16 cellular contexts compared by ENCODE assay signal in genomic region chr10:25808372-25808771, GRCh38.
DNase-seq lines count a peak whose midpoint lies in the region; FAIRE-seq and TF ChIP-seq lines count a peak whose summit lies in the region.
"Had no signal": no experiment of that assay in that cellular context is flagged by ENCODE, and none has a peak within 500 bp of the region (broad histone marks: within the 10 kb centered on the region; RNA-seq: fewer than 3 reads in every experiment).

No MANE protein-coding gene starts in this region.

- H3K27ac ChIP-seq in H1 (ENCODE audit: low read depth, low read length) = no peak overlapping the region
- H3K27ac ChIP-seq: BLaER1 had no signal

- TF ChIP-seq CTCF in H1 (IDR thresholded peaks at IDR 0.05; ENCODE audit: control extremely low read depth in 1 of 3, insufficient read depth in 1 of 3, low read depth in 1 of 3, low read length in 3 of 3) = no peak

- H4K5ac ChIP-seq in H1 (ENCODE audit: insufficient read length, low read depth, low read length) = no peak overlapping the region

- no peaks in the 10 kb centered on the region; a peak in 1 of 7 replicates for H3K27me3 ChIP-seq in H1 (replicated peaks in 1 of 4; ENCODE audit: control insufficient read depth in 3 of 4, extremely low read depth in 1 of 4, insufficient read depth in 3 of 4, low read length in 3 of 4)
- H3K27me3 ChIP-seq: BLaER1 had no signal

- H3K23ac ChIP-seq in H1 (ENCODE audit: insufficient read length) = no peak overlapping the region

- H4K20me1 ChIP-seq in H1 (replicated peaks in 1 of 2; ENCODE audit: control insufficient read depth in 1 of 2, insufficient read depth in 2 of 2, low read length in 2 of 2) = no peaks in the 10 kb centered on the region
- H4K20me1 ChIP-seq: BLaER1 had no signal

- H3K56ac ChIP-seq in H1 (replicated peaks; ENCODE audit: insufficient read length, low read depth, low read length) = no peak overlapping the region

- no peak overlapping the region for H2BK15ac ChIP-seq in H1 (ENCODE audit: low read length)

- no peak overlapping the region for H3K4me3 ChIP-seq in H1 (ENCODE audit: extremely low read depth in 1 of 4, insufficient read depth in 2 of 4, low read depth in 3 of 4, low read length in 4 of 4)
- H3K4me3 ChIP-seq: BLaER1 had no signal

- H2BK20ac ChIP-seq in H1 (ENCODE audit: low read length) = no peak overlapping the region

- no peak overlapping the region for H3K18ac ChIP-seq in H1 (ENCODE audit: extremely low read depth, low read length)

- H2BK120ac ChIP-seq in H1 (replicated peaks; ENCODE audit: low read depth, low read length) = no peak overlapping the region

- H3K36me3 ChIP-seq in H1 (ENCODE audit: control insufficient read depth in 2 of 4, insufficient read depth in 4 of 4, low read length in 3 of 4) = no peaks in the 10 kb centered on the region
- H3K36me3 ChIP-seq: BLaER1 had no signal

- H3K23me2 ChIP-seq in H1 (ENCODE audit: low read depth, low read length) = no peaks in the 10 kb centered on the region

- H4K8ac ChIP-seq in H1 (ENCODE audit: extremely low read depth, insufficient read depth, low read length) = no peak overlapping the region

- H2AFZ ChIP-seq in H1 (ENCODE audit: low read length) = 0 out of 2 replicates have a peak overlapping the region, but pooled peaks have one; percentile 42

- no peak for TF ChIP-seq POLR2A in H1 (IDR thresholded peaks at IDR 0.05; ENCODE audit: control extremely low read depth in 1 of 2, low read depth in 2 of 2, low read length in 2 of 2)
- no peak for TF ChIP-seq POLR2A in H54 (IDR thresholded peaks at IDR 0.05; ENCODE audit: low read depth, low read length)

- H3K4me2 ChIP-seq in H1 (ENCODE audit: insufficient read depth in 1 of 2, low read depth in 2 of 2, low read length in 2 of 2) = no peak overlapping the region
- H3K4me2 ChIP-seq: BLaER1 had no signal

- H3K27me3 Mint-ChIP-seq in activated CD4-positive, alpha-beta memory T cell treated with anti-CD3 and anti-CD28 coated beads, Interleukin-2, amount 10 ng/mL, durations not matched to agents 7 days and 5 days = no peaks in the 10 kb centered on the region

- FAIRE-seq in H1 (lab: Jason Lieb, UNC) = no peak
- no peak for FAIRE-seq in H54 (lab: Jason Lieb, UNC)
- FAIRE-seq in frontal cortex (lab: Jason Lieb, UNC) = no peak
- FAIRE-seq: GM12892 had no signal

- no peak for TF ChIP-seq EP300 in H1 (IDR thresholded peaks at IDR 0.05; ENCODE audit: borderline replicate concordance in 1 of 2, low read depth in 2 of 2, low read length in 2 of 2)

- no peaks in the 10 kb centered on the region for H3K4me1 Mint-ChIP-seq in activated CD4-positive, alpha-beta memory T cell treated with anti-CD3 and anti-CD28 coated beads, Interleukin-2, amount 10 ng/mL, durations not matched to agents 7 days and 5 days
- H3K4me1 Mint-ChIP-seq: CD8-positive, alpha-beta memory T cell had no signal

- H3K4me3 Mint-ChIP-seq in activated CD4-positive, alpha-beta memory T cell treated with anti-CD3 and anti-CD28 coated beads, Interleukin-2, amount 10 ng/mL, durations not matched to agents 7 days and 5 days = no peak overlapping the region
- H3K4me3 Mint-ChIP-seq: CD8-positive, alpha-beta memory T cell had no signal

- no peak overlapping the region for H4K91ac ChIP-seq in H1 (replicated peaks; ENCODE audit: insufficient read length, low read length)

- no peaks in the 10 kb centered on the region for H3K36me3 Mint-ChIP-seq in activated CD4-positive, alpha-beta memory T cell treated with anti-CD3 and anti-CD28 coated beads, Interleukin-2, amount 10 ng/mL, durations not matched to agents 7 days and 5 days (ENCODE audit: low read depth)
- H3K36me3 Mint-ChIP-seq: CD8-positive, alpha-beta memory T cell had no signal

- no peak overlapping the region for H2AK5ac ChIP-seq in H1 (ENCODE audit: low read depth, low read length)

- no peak overlapping the region for H3K9ac ChIP-seq in H1 (replicated peaks in 1 of 4; ENCODE audit: extremely low read depth in 1 of 4, low read depth in 3 of 4, low read length in 3 of 4)
- H3K9ac ChIP-seq: BLaER1 had no signal

- H3K14ac ChIP-seq in H1 (ENCODE audit: insufficient read length) = no peak overlapping the region

- no peaks in the 10 kb centered on the region for H3K9me3 ChIP-seq in H1 (ENCODE audit: insufficient read depth in 2 of 2, low read depth in 1 of 2, low read length in 1 of 2)
- H3K9me3 ChIP-seq: BLaER1, Caco-2 had no signal

- no peaks in the 10 kb centered on the region for H3K9me3 Mint-ChIP-seq in activated CD4-positive, alpha-beta memory T cell treated with anti-CD3 and anti-CD28 coated beads, Interleukin-2, amount 10 ng/mL, durations not matched to agents 7 days and 5 days

- H3K27ac Mint-ChIP-seq in activated CD4-positive, alpha-beta memory T cell treated with anti-CD3 and anti-CD28 coated beads, Interleukin-2, amount 10 ng/mL, durations not matched to agents 7 days and 5 days = no peak overlapping the region
- H3K27ac Mint-ChIP-seq: CD8-positive, alpha-beta memory T cell had no signal

- CTCF ChIA-PET in H1 (lab: Charles Lee; ENCODE audit: partially characterized antibody) = interaction anchor here (0.8 to 1.7 kb wide), 3 partner anchors 9 to 21 kb away, joined by 3 to 4 read pairs (median 3); no protein-coding TSS in a partner anchor
- CTCF ChIA-PET in activated CD4-positive, alpha-beta memory T cell treated with anti-CD3 and anti-CD28 coated beads, Interleukin-2, amount 10 ng/mL, durations not matched to agents 7 days and 5 days (lab: Charles Lee) = no interaction called here

- WGBS in H1 (ENCODE audit: extremely low coverage in 1 of 2, insufficient coverage in 1 of 2, insufficient read length in 1 of 2, insufficient replicate concordance in 2 of 2, low coverage in 1 of 2, low lambda C conversion rate in 2 of 2, missing lambda C conversion rate in 1 of 2), 2 experiments = 90% methylated on average over 5 of the region's 5 CpGs; no CpG with 5 or more reads in 1 of the 2 experiments

- H3K79me2 ChIP-seq in H1 (ENCODE audit: control insufficient read depth in 1 of 2, insufficient read depth in 2 of 2, low read length in 2 of 2) = no peaks in the 10 kb centered on the region

- no peaks in the 10 kb centered on the region for H3K79me1 ChIP-seq in H1 (ENCODE audit: low read depth, low read length)

- DNase-seq in NCI-H526 treated with DMSO at 0.1 percent for 48 hours (lab: John Stamatoyannopoulos, UW) (peak; percentile 3), H1 (ENCODE audit: low read depth in 1 of 2, low spot score in 2 of 2) (no peak), kidney tubule cell (ENCODE audit: low spot score) (peak; percentile 78), renal cortical epithelial cell (ENCODE audit: low read depth) (peak; percentile 90), HuH-7.5 (ENCODE audit: low spot score) (no peak), H54 (ENCODE audit: insufficient read length, low spot score) (no peak), frontal cortex (ENCODE audit: low spot score in 2 of 2) (no peak)
- no peak for DNase-seq in activated CD4-positive, alpha-beta memory T cell treated with anti-CD3 and anti-CD28 coated beads, Interleukin-2, amount 10 ng/mL, durations not matched to agents 7 days and 5 days
- DNase-seq: AML-193; Caco-2; CD8-positive, alpha-beta memory T cell; DND-41; GDM1; IMR-90 had no signal

- POLR2A ChIA-PET in H1 (lab: Charles Lee; ENCODE audit: partially characterized antibody) = no interaction called here
- POLR2A ChIA-PET in activated CD4-positive, alpha-beta memory T cell treated with anti-CD3 and anti-CD28 coated beads, Interleukin-2, amount 10 ng/mL, durations not matched to agents 7 days and 5 days (lab: Charles Lee) = no interaction called here

- H2BK5ac ChIP-seq in H1 (ENCODE audit: low read depth, low read length) = no peak overlapping the region

- H2BK12ac ChIP-seq in H1 (ENCODE audit: low read depth, low read length) = no peak overlapping the region

- H3K4ac ChIP-seq in H1 (replicated peaks; ENCODE audit: insufficient read length, low read depth, low read length) = no peak overlapping the region

- TF ChIP-seq RAD21 in H1 (IDR thresholded peaks at IDR 0.05 in 1 of 2, conservative IDR thresholded peaks at IDR 0.05 in 1 of 2; ENCODE audit: low read depth in 2 of 2, low read length in 2 of 2) = no peak

- H3K4me1 ChIP-seq in H1 (replicated peaks in 1 of 4; ENCODE audit: control insufficient read depth in 3 of 4, insufficient read depth in 4 of 4, low read length in 3 of 4) = no peaks in the 10 kb centered on the region
- H3K4me1 ChIP-seq: BLaER1, Caco-2 had no signal

TF ChIP-seq in H1, 55 proteins besides CTCF, POLR2A, EP300 and RAD21:
- no peak for TF ChIP-seq JUND (IDR thresholded peaks at IDR 0.05; ENCODE audit: low read length)
- no peak for TF ChIP-seq TCF12 (IDR thresholded peaks at IDR 0.05; ENCODE audit: low read depth, low read length)
- TF ChIP-seq EGR1 (IDR thresholded peaks at IDR 0.05; ENCODE audit: borderline replicate concordance, low read depth, low read length) = no peak
- TF ChIP-seq KDM5A (IDR thresholded peaks at IDR 0.05; ENCODE audit: low read length) = no peak
- no peak for TF ChIP-seq SIX5 (IDR thresholded peaks at IDR 0.05; ENCODE audit: low read depth, low read length)
- no peak for TF ChIP-seq GABPA (IDR thresholded peaks at IDR 0.05; ENCODE audit: borderline replicate concordance, insufficient read depth, low read length)
- TF ChIP-seq CEBPB (IDR thresholded peaks at IDR 0.05; ENCODE audit: low read depth, low read length) = no peak
- TF ChIP-seq SRF (IDR thresholded peaks at IDR 0.05; ENCODE audit: low read depth, low read length) = no peak
- TF ChIP-seq RNF2 (IDR thresholded peaks at IDR 0.05; ENCODE audit: borderline replicate concordance, low read depth, low read length, missing control alignments, poor library complexity, severe bottlenecking) = no peak
- no peak for TF ChIP-seq FOSL1 (IDR thresholded peaks at IDR 0.05; ENCODE audit: insufficient read depth, low read depth, low read length)

Comparison
In these comparisons a context has a peak if more than half of its experiments do, and no peak if none do; other contexts are left out.
1. DNase-seq: peak in NCI-H526 treated with DMSO at 0.1 percent for 48 hours (single experiment), kidney tubule cell (single experiment) and renal cortical epithelial cell (single experiment); none in H1 (0 of 2), HuH-7.5 (single experiment), H54 (single experiment), frontal cortex (0 of 2) and activated CD4-positive, alpha-beta memory T cell treated with anti-CD3 and anti-CD28 coated beads, Interleukin-2, amount 10 ng/mL, durations not matched to agents 7 days and 5 days (single experiment).